ENCODE assay signal across 29 cellular contexts in genomic region chr11:116449522-116449921, GRCh38.
"Had no signal": no experiment of that assay in that cellular context is flagged by ENCODE, and none has a peak within 500 bp of the region (broad histone marks: within the 10 kb centered on the region; RNA-seq: fewer than 3 reads in every experiment).

No MANE protein-coding gene starts in this region.

- H3K4me3 ChIP-seq: stomach, suprapubic skin, testis, thoracic aorta, thyroid gland, tibial artery, tibial nerve, transverse colon, upper lobe of left lung, upper lobe of right lung, uterus, vagina had no signal

- DNase-seq: stimulated activated CD4-positive, alpha-beta T cell treated with anti-CD3 and anti-CD28 coated beads, Interleukin-2, amount 100 ng/mL, for 48 hours; stimulated activated CD4-positive, alpha-beta T cell treated with anti-CD3 and anti-CD28 coated beads, Interleukin-4, amount 100 ng/mL, for 1 hour; stimulated activated CD4-positive, alpha-beta T cell treated with anti-CD3 and anti-CD28 coated beads, Interleukin-4, amount 100 ng/mL, for 24 hours; stimulated activated CD4-positive, alpha-beta T cell treated with anti-CD3 and anti-CD28 coated beads, Interleukin-4, amount 100 ng/mL, for 4 hours; stimulated activated CD8-positive, alpha-beta memory T cell treated with anti-CD3 and anti-CD28 coated beads, Interleukin-4, amount 100 ng/mL, for 48 hours; stimulated activated naive B cell treated with anti-CD40 and anti-IgM and Interleukin-4, amounts not matched to agents 10 μg/mL and 1 μg/mL and 100 μg/mL, for 72 hours; stimulated activated naive CD4-positive, alpha-beta T cell; stimulated activated naive CD4-positive, alpha-beta T cell treated with Interleukin-2 at 50 U/mL for 16 hours; stimulated activated naive CD8-positive, alpha-beta T cell treated with anti-CD3 and anti-CD28 coated beads, Interleukin-15, amount 100 ng/mL, for 72 hours; stimulated activated naive CD8-positive, alpha-beta T cell treated with anti-CD3 and anti-CD28 coated beads, Interleukin-15, Interleukin-2, amounts not matched to agents 100 U/mL and 50 U/mL, for 24 hours; stomach; substantia nigra; testis; thyroid gland; tibial artery; transverse colon; trophoblast cell; upper lobe of left lung; upper lobe of right lung; uterus had no signal

- H3K27ac ChIP-seq: stomach, suprapubic skin, testis, thoracic aorta, thyroid gland, tibial artery, tibial nerve, transverse colon, upper lobe of left lung, upper lobe of right lung, uterus, vagina had no signal

- H3K27ac Mint-ChIP-seq: stimulated activated effector memory CD8-positive, alpha-beta T cell treated with anti-CD3 and anti-CD28 coated beads, Interleukin-12 subunit alpha, Interleukin-12 subunit beta, amount 100 ng/mL, for 72 hours; stimulated activated memory B cell treated with anti-CD40 and anti-IgM and Interleukin-4, amounts not matched to agents 10 μg/mL and 1 μg/mL and 100 μg/mL, for 72 hours; stimulated activated naive B cell treated with anti-CD40 and anti-IgM and Interleukin-4, amounts not matched to agents 10 μg/mL and 1 μg/mL and 100 μg/mL, for 72 hours; stimulated activated naive CD8-positive, alpha-beta T cell treated with anti-CD3 and anti-CD28 coated beads, Interleukin-15, amount 100 ng/mL, for 72 hours; stimulated activated naive CD8-positive, alpha-beta T cell treated with anti-CD3 and anti-CD28 coated beads, Interleukin-15, Interleukin-2, amounts not matched to agents 100 ng/mL and 50 ng/mL, for 24 hours; type B pancreatic cell had no signal

- H3K4me3 Mint-ChIP-seq: stimulated activated effector memory CD8-positive, alpha-beta T cell treated with anti-CD3 and anti-CD28 coated beads, Interleukin-12 subunit alpha, Interleukin-12 subunit beta, amount 100 ng/mL, for 72 hours; stimulated activated memory B cell treated with anti-CD40 and anti-IgM and Interleukin-4, amounts not matched to agents 10 μg/mL and 1 μg/mL and 100 μg/mL, for 72 hours; stimulated activated naive B cell treated with anti-CD40 and anti-IgM and Interleukin-4, amounts not matched to agents 10 μg/mL and 1 μg/mL and 100 μg/mL, for 72 hours; stimulated activated naive CD8-positive, alpha-beta T cell treated with anti-CD3 and anti-CD28 coated beads, Interleukin-15, amount 100 ng/mL, for 72 hours; stimulated activated naive CD8-positive, alpha-beta T cell treated with anti-CD3 and anti-CD28 coated beads, Interleukin-15, Interleukin-2, amounts not matched to agents 100 ng/mL and 50 ng/mL, for 24 hours; type B pancreatic cell had no signal

- H3K36me3 ChIP-seq: stomach, suprapubic skin, thoracic aorta, thyroid gland, tibial artery, tibial nerve, transverse colon, upper lobe of left lung, upper lobe of right lung, uterus, vagina had no signal

- H3K36me3 Mint-ChIP-seq: stimulated activated effector memory CD8-positive, alpha-beta T cell treated with anti-CD3 and anti-CD28 coated beads, Interleukin-12 subunit alpha, Interleukin-12 subunit beta, amount 100 ng/mL, for 72 hours; stimulated activated memory B cell treated with anti-CD40 and anti-IgM and Interleukin-4, amounts not matched to agents 10 μg/mL and 1 μg/mL and 100 μg/mL, for 72 hours; stimulated activated naive B cell treated with anti-CD40 and anti-IgM and Interleukin-4, amounts not matched to agents 10 μg/mL and 1 μg/mL and 100 μg/mL, for 72 hours; type B pancreatic cell had no signal

- H3K9me3 ChIP-seq: testis, thoracic aorta, thyroid gland, upper lobe of right lung, uterus, vagina had no signal

- ATAC-seq: stimulated activated effector memory CD8-positive, alpha-beta T cell treated with anti-CD3 and anti-CD28 coated beads, Interleukin-12 subunit alpha, Interleukin-12 subunit beta, amount 100 ng/mL, for 72 hours; stimulated activated memory B cell treated with anti-CD40 and anti-IgM and Interleukin-4, amounts not matched to agents 10 μg/mL and 1 μg/mL and 100 μg/mL, for 72 hours; stimulated activated naive B cell treated with anti-CD40 and anti-IgM and Interleukin-4, amounts not matched to agents 10 μg/mL and 1 μg/mL and 100 μg/mL, for 72 hours; stimulated activated naive CD8-positive, alpha-beta T cell treated with anti-CD3 and anti-CD28 coated beads, Interleukin-15, amount 100 ng/mL, for 72 hours; stimulated activated naive CD8-positive, alpha-beta T cell treated with anti-CD3 and anti-CD28 coated beads, Interleukin-15, Interleukin-2, amounts not matched to agents 100 U/mL and 50 U/mL, for 24 hours; upper lobe of right lung had no signal

- FAIRE-seq: urothelium cell line had no signal

- H3K27me3 ChIP-seq: stomach, suprapubic skin, testis, thyroid gland, tibial artery, tibial nerve, transverse colon, upper lobe of left lung, upper lobe of right lung, uterus, vagina had no signal

- H3K27me3 Mint-ChIP-seq: stimulated activated memory B cell treated with anti-CD40 and anti-IgM and Interleukin-4, amounts not matched to agents 10 μg/mL and 1 μg/mL and 100 μg/mL, for 72 hours had no signal

- H3K4me1 ChIP-seq: testis, thyroid gland, tibial artery, tibial nerve, upper lobe of left lung, upper lobe of right lung, uterus, vagina had no signal

- H3K4me1 Mint-ChIP-seq: stimulated activated effector memory CD8-positive, alpha-beta T cell treated with anti-CD3 and anti-CD28 coated beads, Interleukin-12 subunit alpha, Interleukin-12 subunit beta, amount 100 ng/mL, for 72 hours; stimulated activated memory B cell treated with anti-CD40 and anti-IgM and Interleukin-4, amounts not matched to agents 10 μg/mL and 1 μg/mL and 100 μg/mL, for 72 hours; stimulated activated naive B cell treated with anti-CD40 and anti-IgM and Interleukin-4, amounts not matched to agents 10 μg/mL and 1 μg/mL and 100 μg/mL, for 72 hours; stimulated activated naive CD8-positive, alpha-beta T cell treated with anti-CD3 and anti-CD28 coated beads, Interleukin-15, amount 100 ng/mL, for 72 hours had no signal
